ENCODE assay signal across 8 cellular contexts in the genomic region with DNA sequence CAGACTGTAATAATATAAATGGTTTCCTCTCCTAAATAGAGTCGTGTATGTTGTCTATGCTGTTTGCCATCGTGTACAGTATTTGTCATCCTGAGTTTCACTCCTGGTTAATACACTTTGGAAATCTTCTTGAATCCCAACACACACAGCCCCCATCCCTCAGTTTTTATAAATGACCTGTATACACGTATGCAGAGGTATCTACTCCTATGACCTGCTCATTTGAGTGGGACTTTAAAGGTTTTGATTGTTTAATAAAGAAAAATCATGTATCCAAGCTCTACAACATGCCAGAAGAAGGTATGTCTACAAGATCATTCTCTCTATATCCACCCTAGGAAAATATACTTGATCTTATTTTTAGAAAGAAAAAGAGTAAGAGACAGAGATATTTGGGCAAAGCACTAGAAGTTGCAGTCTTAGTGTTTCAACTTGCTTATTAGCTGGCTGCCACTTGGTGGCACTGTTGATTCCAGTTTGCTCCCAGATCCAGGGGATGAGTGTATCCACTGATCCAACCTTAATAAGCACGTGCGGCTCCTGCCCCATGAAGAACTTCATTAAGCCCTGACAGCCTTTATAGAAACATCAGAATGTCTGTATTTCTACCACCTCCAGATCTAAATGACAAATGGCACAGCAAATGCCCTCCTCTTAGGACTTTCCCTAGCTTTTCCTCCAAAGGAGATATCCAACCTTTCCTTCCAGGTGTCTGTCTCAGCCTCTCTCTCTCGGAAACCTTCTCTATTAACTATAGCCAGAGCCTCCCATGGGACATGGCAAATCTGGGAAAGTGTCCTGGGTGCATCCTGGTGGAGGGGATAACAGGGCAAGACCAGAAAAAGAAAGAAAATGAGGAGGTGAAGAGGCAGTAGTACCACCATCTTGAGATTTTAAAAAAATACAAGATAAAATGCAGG.
DNase-seq lines count a peak whose midpoint lies in the region; ATAC-seq and TF ChIP-seq lines count a peak whose summit lies in the region.

No MANE protein-coding gene starts in this region.

- ATAC-seq in GM19043 (IDR thresholded peaks at IDR 0.05; ENCODE audit: low read depth, unreplicated experiment) (peak; percentile 82), IMR-90 (ENCODE audit: low read depth) (peak; percentile 98)

- H3K23ac ChIP-seq in IMR-90 (ENCODE audit: low read depth, low read length): no peak overlapping the region

- no peak overlapping the region for H2BK5ac ChIP-seq in IMR-90 (ENCODE audit: low read depth, low read length, poor library complexity, severe bottlenecking)

- no peak overlapping the region for H2AK5ac ChIP-seq in IMR-90 (ENCODE audit: low read depth, low read length)

- CTCF ChIA-PET in IMR-90 (lab: Yijun Ruan, JAX): interaction anchor here (0.6 to 0.8 kb wide), 3 partner anchors 15 to 741 kb away, joined by 3 read pairs; no protein-coding TSS in a partner anchor

- H2BK20ac ChIP-seq in IMR-90 (ENCODE audit: low read depth, low read length): no peak overlapping the region

- no peak overlapping the region for H3K4ac ChIP-seq in IMR-90 (ENCODE audit: low read depth, low read length)

- no peak overlapping the region for H2BK120ac ChIP-seq in IMR-90 (ENCODE audit: low read depth, low read length)

- no peaks in the 10 kb centered on the region for H4K20me1 ChIP-seq in IMR-90 (ENCODE audit: insufficient read depth, low read length)

- dilution Hi-C loops in IMR-90 (cut with HindIII; ENCODE audit: low sequenced_read_pairs, unreplicated experiment): no loop called here

- no TSS peak for BruUV-seq in IMR-90 (replicated peaks; lab: Mats Ljungman, UMichigan)

- POLR2A ChIA-PET in IMR-90 (lab: Charles Lee; ENCODE audit: unreplicated experiment): no interaction called here

- H3K9me3 ChIP-seq in IMR-90 (ENCODE audit: control insufficient read depth, insufficient read depth, low read length): no peaks in the 10 kb centered on the region

- no peak overlapping the region for H3K18ac ChIP-seq in IMR-90 (ENCODE audit: low read depth, low read length)

- no peak overlapping the region for H3K4me2 ChIP-seq in IMR-90 (ENCODE audit: low read depth, low read length)

- intact Hi-C loops in IMR-90 (cut with micrococcal nuclease): loop anchor here (1.0 to 5.0 kb wide), 6 partner anchors 192 to 1989 kb away; no protein-coding TSS in a partner anchor

- DNase-seq in CMK (ENCODE audit: low read depth) (peak; percentile 7), IMR-90 (peak; percentile 61), OCI-M1 (lab: John Stamatoyannopoulos, UW) (peak; percentile 90), cerebellum (ENCODE audit: low spot score) (peak; percentile 66), kidney glomerular epithelial cell (lab: John Stamatoyannopoulos, UW) (peak; percentile 35), superior temporal gyrus (ENCODE audit: extremely low spot score) (peak; percentile 87)
- DNase-seq in stimulated activated naive CD4-positive, alpha-beta T cell treated with Interleukin-2 at 50 U/mL for 16 hours (lab: John Stamatoyannopoulos, UW): no peak

- no peaks in the 10 kb centered on the region for H3K79me1 ChIP-seq in IMR-90 (ENCODE audit: low read depth in 1 of 2, low read length in 2 of 2)

- TF ChIP-seq CTCF in IMR-90 (conservative IDR thresholded peaks at IDR 0.05; ENCODE audit: low read depth, low read length): peak; percentile 73

- H3K27ac ChIP-seq in IMR-90 (ENCODE audit: insufficient read depth, low read length): no peak overlapping the region

- WGBS in IMR-90 (ENCODE audit: extremely low coverage in 2 of 2, insufficient read length in 1 of 2), 2 experiments: 0% methylated on average over 2 of the region's 6 CpGs; no CpG with 5 or more reads in 1 of the 2 experiments

- H3K9me1 ChIP-seq in IMR-90 (ENCODE audit: insufficient read depth, low read length): no peaks in the 10 kb centered on the region

- no peak overlapping the region for H2AFZ ChIP-seq in IMR-90 (replicated peaks; ENCODE audit: low read length, poor library complexity)

- peak; percentile 84 for TF ChIP-seq RAD21 in IMR-90 (IDR thresholded peaks at IDR 0.05; ENCODE audit: low read length)

- no peak overlapping the region for H2BK15ac ChIP-seq in IMR-90 (ENCODE audit: low read depth, low read length)

- no peak for TF ChIP-seq POLR2A in IMR-90 (IDR thresholded peaks at IDR 0.05; ENCODE audit: low read depth, low read length)

- no peak overlapping the region for H2AK9ac ChIP-seq in IMR-90 (replicated peaks; ENCODE audit: low read depth, low read length, poor library complexity)

- H4K8ac ChIP-seq in IMR-90 (ENCODE audit: low read depth in 2 of 2, low read length in 2 of 2): no peak overlapping the region

- no peak overlapping the region for H3K9ac ChIP-seq in IMR-90 (ENCODE audit: low read depth, low read length)

- H3K56ac ChIP-seq in IMR-90 (ENCODE audit: extremely low read depth, insufficient read depth, low read length): no peak overlapping the region

- H3K36me3 ChIP-seq in IMR-90 (ENCODE audit: control insufficient read depth, insufficient read depth, low read length): no peaks in the 10 kb centered on the region

- no peak overlapping the region for H3K4me3 ChIP-seq in IMR-90 (ENCODE audit: insufficient read depth, low read depth, low read length)

- H3K4me1 ChIP-seq in IMR-90 (ENCODE audit: control insufficient read depth, insufficient read depth, low read length): no peaks in the 10 kb centered on the region

- no peak overlapping the region for H4K91ac ChIP-seq in IMR-90 (ENCODE audit: insufficient read depth, low read depth, low read length)

- in situ Hi-C loops in IMR-90 (cut with MboI; ENCODE audit: low sequenced_read_pairs): loop anchor here (25.0 kb wide), 3 partner anchors 409 to 884 kb away; no protein-coding TSS in a partner anchor

- H3K27me3 ChIP-seq in IMR-90 (ENCODE audit: control insufficient read depth, insufficient read depth, low read length): 0 out of 2 replicates have a peak, but pooled peaks cover 2% of the 10 kb centered on the region

- no peak overlapping the region for H4K5ac ChIP-seq in IMR-90 (ENCODE audit: low read depth, low read length)

- H3K14ac ChIP-seq in IMR-90 (replicated peaks; ENCODE audit: low read depth, low read length): no peak overlapping the region

TF ChIP-seq in IMR-90, 13 proteins besides CTCF, POLR2A, EP300 and RAD21:
- TF ChIP-seq BHLHE40 (IDR thresholded peaks at IDR 0.05; ENCODE audit: low read depth, low read length) (peak; percentile 67), CEBPB (IDR thresholded peaks at IDR 0.05; ENCODE audit: low read depth, low read length) (no peak), SMC3 (IDR thresholded peaks at IDR 0.05; ENCODE audit: low read depth, low read length) (peak; percentile 68)
